8 cellular contexts compared by ENCODE assay signal in the genomic region with DNA sequence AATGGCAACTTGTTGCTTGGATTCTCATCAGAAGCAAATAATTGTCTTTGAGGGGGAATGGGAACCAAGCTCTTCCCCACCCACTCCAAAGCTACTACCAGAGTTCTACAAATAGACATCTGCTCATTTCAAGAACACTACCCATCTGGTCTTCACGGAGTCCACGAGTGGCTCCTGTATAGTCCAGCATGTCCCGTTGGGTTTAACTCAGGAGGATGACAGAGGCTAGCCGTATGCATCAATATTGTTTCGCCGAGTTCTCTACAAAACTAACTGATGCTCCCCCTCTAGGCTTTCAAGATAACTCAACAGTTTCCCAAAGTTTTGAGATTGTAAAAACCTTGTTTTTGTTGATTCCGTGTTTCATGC. TPM values are rescaled to one million over a fixed set of nuclear protein-coding genes. Genes with fewer than 3 reads are reported as not detected.
DNase-seq lines count a peak whose midpoint lies in the region; ATAC-seq, FAIRE-seq and TF ChIP-seq lines count a peak whose summit lies in the region.

No MANE protein-coding gene starts in this region.

- intact Hi-C loops in posterior vena cava (cut with DNase I) = no loop called here

- TF ChIP-seq CTCF in A549 (IDR thresholded peaks at IDR 0.05) = no peak

- 97% methylated on average over 7 of the region's 7 CpGs for WGBS in A549 (ENCODE audit: missing lambda C conversion rate)
- WGBS in HUES64 = 78% methylated on average over 7 of the region's 7 CpGs

- CTCF ChIA-PET in A549 (lab: Yijun Ruan, JAX) = interaction anchor here (0.7 to 2.3 kb wide), 10 partner anchors 10 to 199 kb away, joined by 3 to 16 read pairs (median 4); no protein-coding TSS in a partner anchor
- CTCF ChIA-PET in T-cell (lab: Charles Lee) = interaction anchor here (0.6 to 4.1 kb wide), 7 partner anchors 31 to 225 kb away, joined by 3 to 38 read pairs (median 7); no protein-coding TSS in a partner anchor

- peaks cover 20% of the 10 kb centered on the region for H3K27me3 ChIP-seq in HUES64 (ENCODE audit: insufficient read depth, low read length)
- no peaks in the 10 kb centered on the region for H3K27me3 ChIP-seq in muscle layer of colon (ENCODE audit: control insufficient read depth in 1 of 2, insufficient read depth in 2 of 2, low read length in 2 of 2)

- H3K4me3 ChIP-seq in A549 (peak overlapping the region; percentile 80), HUES64 (ENCODE audit: low read length) (peak overlapping the region; percentile 92), muscle layer of colon (ENCODE audit: low read depth in 1 of 2, low read length in 2 of 2) (peak overlapping the region; percentile 58 to 98)

- TF ChIP-seq EP300 in A549 (IDR thresholded peaks at IDR 0.05) = no peak

- peaks cover 14 to 25% (median 24%) of the 10 kb centered on the region in 3 donors for H3K4me1 Mint-ChIP-seq in T-cell

- peak overlapping the region; percentile 82 to 92 for H3K27ac ChIP-seq in A549
- H3K27ac ChIP-seq in HUES64 (ENCODE audit: low read depth, low read length) = 0 out of 2 replicates have a peak overlapping the region, but pooled peaks have one; percentile 71
- H3K27ac ChIP-seq in caudate nucleus (ENCODE audit: low read depth, low read length) = peak overlapping the region; percentile 77
- peak overlapping the region; percentile 74 for H3K27ac ChIP-seq in muscle layer of colon (ENCODE audit: low read depth, low read length)

- DNase-seq in A549 (ENCODE audit: low read depth in 1 of 2, low spot score in 1 of 2) = no peak
- peak in 1 of 61 donors; percentile 2 for DNase-seq in caudate nucleus (lab: John Stamatoyannopoulos, UW)
- no peak for DNase-seq in RPMI8226
- DNase-seq in T-cell = no peak
- no peak for DNase-seq in posterior vena cava (ENCODE audit: low spot score)

- peaks cover 26% of the 10 kb centered on the region for H3K36me3 ChIP-seq in HUES64 (ENCODE audit: insufficient read depth, low read length)
- H3K36me3 ChIP-seq in muscle layer of colon (ENCODE audit: insufficient read depth, low read length) = peaks cover 8% of the 10 kb centered on the region

- H3K36me3 Mint-ChIP-seq in T-cell = peaks cover 7% of the 10 kb centered on the region

- H3K4me3 Mint-ChIP-seq in T-cell = no peak overlapping the region

- TF ChIP-seq POLR2A in A549 (IDR thresholded peaks at IDR 0.05; ENCODE audit: low read length) = no peak

- no peaks in the 10 kb centered on the region for H3K27me3 Mint-ChIP-seq in T-cell

- H3K9me3 ChIP-seq in A549 = no peaks in the 10 kb centered on the region
- no peaks in the 10 kb centered on the region for H3K9me3 ChIP-seq in HUES64 (ENCODE audit: insufficient read depth, low read depth, low read length)
- H3K9me3 ChIP-seq in muscle layer of colon (ENCODE audit: low read length) = no peaks in the 10 kb centered on the region

- FAIRE-seq in A549 (lab: Jason Lieb, UNC) = no peak

- peak overlapping the region in 1 of 2 donors; percentile 66 for H3K27ac Mint-ChIP-seq in T-cell

- POLR2A ChIA-PET in A549 (lab: Yijun Ruan, JAX) = interaction anchor here (0.7 to 1.8 kb wide), 5 partner anchors 10 to 188 kb away, joined by 3 to 8 read pairs (median 4); no protein-coding TSS in a partner anchor
- POLR2A ChIA-PET in T-cell (lab: Charles Lee) = interaction anchor here in 1 of 2 donors (0.8 to 1.3 kb wide), 2 partner anchors 31 to 40 kb away, joined by 5 to 6 read pairs; no protein-coding TSS in a partner anchor

- H3K9ac ChIP-seq in HUES64 (ENCODE audit: low read depth, low read length) = peak overlapping the region; percentile 76
- peak overlapping the region; percentile 55 for H3K9ac ChIP-seq in muscle layer of colon (ENCODE audit: low read length)

- no peak for ATAC-seq in A549
- ATAC-seq in HG02885 (IDR thresholded peaks at IDR 0.05; ENCODE audit: poor library complexity, unreplicated experiment) = no peak
- ATAC-seq in T-cell (replicated peaks in 1 of 4) = no peak

- peaks cover 10% of the 10 kb centered on the region for H3K4me1 ChIP-seq in A549
- peaks cover 10% of the 10 kb centered on the region; the same call in 1 of the 2 replicates for H3K4me1 ChIP-seq in HUES64 (ENCODE audit: insufficient read depth, low read length)
- H3K4me1 ChIP-seq in muscle layer of colon (ENCODE audit: insufficient read depth, low read length) = peaks cover 12% of the 10 kb centered on the region

- TF ChIP-seq RAD21 in A549 (conservative IDR thresholded peaks at IDR 0.05 in 1 of 2, IDR thresholded peaks at IDR 0.05 in 1 of 2) = no peak

- H3K9me3 Mint-ChIP-seq in T-cell = no peaks in the 10 kb centered on the region

- peak overlapping the region; percentile 85 for H3K4me2 ChIP-seq in A549

TF ChIP-seq in A549, 52 proteins besides CTCF, POLR2A, EP300 and RAD21 (continues in another document):
- no peak for TF ChIP-seq EHMT2 (IDR thresholded peaks at IDR 0.05; ENCODE audit: low read depth)
- TF ChIP-seq RNF2 (IDR thresholded peaks at IDR 0.05; ENCODE audit: borderline replicate concordance, low read depth) = no peak
- no peak for TF ChIP-seq HES2 (IDR thresholded peaks at IDR 0.05)
- TF ChIP-seq, protein P1, sequence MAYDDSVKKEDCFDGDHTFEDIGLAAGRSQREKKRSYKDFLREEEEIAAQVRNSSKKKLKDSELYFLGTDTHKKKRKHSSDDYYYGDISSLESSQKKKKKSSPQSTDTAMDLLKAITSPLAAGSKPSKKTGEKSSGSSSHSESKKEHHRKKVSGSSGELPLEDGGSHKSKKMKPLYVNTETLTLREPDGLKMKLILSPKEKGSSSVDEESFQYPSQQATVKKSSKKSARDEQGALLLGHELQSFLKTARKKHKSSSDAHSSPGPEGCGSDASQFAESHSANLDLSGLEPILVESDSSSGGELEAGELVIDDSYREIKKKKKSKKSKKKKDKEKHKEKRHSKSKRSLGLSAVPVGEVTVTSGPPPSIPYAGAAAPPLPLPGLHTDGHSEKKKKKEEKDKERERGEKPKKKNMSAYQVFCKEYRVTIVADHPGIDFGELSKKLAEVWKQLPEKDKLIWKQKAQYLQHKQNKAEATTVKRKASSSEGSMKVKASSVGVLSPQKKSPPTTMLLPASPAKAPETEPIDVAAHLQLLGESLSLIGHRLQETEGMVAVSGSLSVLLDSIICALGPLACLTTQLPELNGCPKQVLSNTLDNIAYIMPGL (CRISPR knock-in tag; IDR thresholded peaks at IDR 0.05; ENCODE audit: borderline replicate concordance) = no peak
- TF ChIP-seq POLR2AphosphoS2 (conservative IDR thresholded peaks at IDR 0.05; ENCODE audit: low read length) = no peak
- no peak for TF ChIP-seq ELK1 (IDR thresholded peaks at IDR 0.05; ENCODE audit: low read depth, low read length)
- TF ChIP-seq RARB (CRISPR knock-in tag; IDR thresholded peaks at IDR 0.05) = no peak
- no peak for TF ChIP-seq MAFK (IDR thresholded peaks at IDR 0.05; ENCODE audit: partially characterized antibody)
- no peak for TF ChIP-seq CBX8 (IDR thresholded peaks at IDR 0.05)
- TF ChIP-seq NPAS2 (CRISPR knock-in tag; IDR thresholded peaks at IDR 0.05; ENCODE audit: borderline replicate concordance) = no peak
- no peak for TF ChIP-seq ZNF302 (CRISPR knock-in tag; IDR thresholded peaks at IDR 0.05)
- TF ChIP-seq HOXB13 (CRISPR knock-in tag; IDR thresholded peaks at IDR 0.05; ENCODE audit: low read depth) = no peak

RNA-seq across cellular contexts. Expression of gene BLMH, which starts 0.7 kb away (rescaled TPM):
- 36.4 and 38.5 TPM in 2 replicates for polyA plus RNA-seq in A549 (2011; rRNA removed)
- 23.5 and 25.1 TPM in 2 replicates for polyA plus RNA-seq in A549 (2012; cell fraction: cytosol; rRNA removed)
- polyA plus RNA-seq in A549 (2012; cell fraction: nucleus; rRNA removed) = 34.7 and 44.2 TPM in 2 replicates
- 61.5 to 66.4 TPM (median 62.7 TPM) in 3 replicates for polyA plus RNA-seq in A549 (2017; fragmentation: RNase III; extraction: RNeasy Plus Mini Kit Qiagen cat#74134 plus additional on column Dnase treatment)
- 21.5 and 33.7 TPM in 2 replicates for polyA minus RNA-seq in A549 (2011; rRNA and poly(A)+ RNA removed)
- 56.6 TPM for polyA plus RNA-seq in HUES64 (2013, experiment 1 of 2)
- 60.5 TPM for polyA plus RNA-seq in HUES64 (2013, experiment 2 of 2)
- total RNA-seq in T-cell = 10 to 100 TPM; 38.8 to 60.2 (median 47.4) TPM
- total RNA-seq in posterior vena cava = 10 to 100 TPM; 23.3 to 28.4 TPM

RNA-seq across cellular contexts. Expression of gene TMIGD1, which starts 41.4 kb away (rescaled TPM):
- polyA plus RNA-seq in A549 (2011; rRNA removed) (not detected in 2 replicates), A549 (2017; fragmentation: RNase III; extraction: RNeasy Plus Mini Kit Qiagen cat#74134 plus additional on column Dnase treatment) (not detected in 3 replicates)
- polyA plus RNA-seq in A549 (2012; cell fraction: cytosol; rRNA removed) = not detected in 2 replicates
- polyA plus RNA-seq in A549 (2012; cell fraction: nucleus; rRNA removed) = not detected in 2 replicates
- not detected in 2 replicates for polyA minus RNA-seq in A549 (2011; rRNA and poly(A)+ RNA removed)
- not detected for polyA plus RNA-seq in HUES64 (2013, experiment 1 of 2)
- not detected for polyA plus RNA-seq in HUES64 (2013, experiment 2 of 2)
- total RNA-seq in T-cell (not detected), posterior vena cava (not detected)

RNA-seq across cellular contexts. Expression of gene SLC6A4, which starts 57.0 kb away (rescaled TPM):
- polyA plus RNA-seq in A549 (2011; rRNA removed) = 0.07 and 0.12 TPM in 2 replicates
- 0.03 and 0.05 TPM in 2 replicates for polyA plus RNA-seq in A549 (2012; cell fraction: cytosol; rRNA removed)
- 0.05 and 0.06 TPM in 2 replicates for polyA plus RNA-seq in A549 (2012; cell fraction: nucleus; rRNA removed)
- 0.04 TPM in 1 of 3 replicates, not detected in the others for polyA plus RNA-seq in A549 (2017; fragmentation: RNase III; extraction: RNeasy Plus Mini Kit Qiagen cat#74134 plus additional on column Dnase treatment)
- polyA minus RNA-seq in A549 (2011; rRNA and poly(A)+ RNA removed) = not detected in 2 replicates
- 0.10 TPM for polyA plus RNA-seq in HUES64 (2013, experiment 1 of 2)
- 0.06 TPM for polyA plus RNA-seq in HUES64 (2013, experiment 2 of 2)
- total RNA-seq in T-cell = under 1 TPM in 2 of 5 donors, not detected in 3; 0.18 to 0.32 TPM
- total RNA-seq in posterior vena cava = under 1 TPM in 1 of 2 donors, not detected in 1; 0.28 TPM
